ENCODE assay signal across 1 cellular context in genomic region chr1:168084396-168085231, GRCh38.
A peak's percentile ranks its signal among the peaks of the same experiment; 100 is the strongest.
TF ChIP-seq lines count a peak whose summit lies in the region.

No MANE protein-coding gene starts in this region.

TF ChIP-seq in GM12878, 131 proteins besides CTCF, POLR2A, EP300 and RAD21 (continued from another document):
- TF ChIP-seq ZBTB40 (IDR thresholded peaks at IDR 0.05; ENCODE audit: borderline replicate concordance) (no peak), SMC3 (IDR thresholded peaks at IDR 0.05; ENCODE audit: borderline replicate concordance, low read length) (peak; percentile 34; the same call in 1 of the 2 replicates)
